Comparison of ENCODE assay signal across 12 cellular contexts in the genomic region with DNA sequence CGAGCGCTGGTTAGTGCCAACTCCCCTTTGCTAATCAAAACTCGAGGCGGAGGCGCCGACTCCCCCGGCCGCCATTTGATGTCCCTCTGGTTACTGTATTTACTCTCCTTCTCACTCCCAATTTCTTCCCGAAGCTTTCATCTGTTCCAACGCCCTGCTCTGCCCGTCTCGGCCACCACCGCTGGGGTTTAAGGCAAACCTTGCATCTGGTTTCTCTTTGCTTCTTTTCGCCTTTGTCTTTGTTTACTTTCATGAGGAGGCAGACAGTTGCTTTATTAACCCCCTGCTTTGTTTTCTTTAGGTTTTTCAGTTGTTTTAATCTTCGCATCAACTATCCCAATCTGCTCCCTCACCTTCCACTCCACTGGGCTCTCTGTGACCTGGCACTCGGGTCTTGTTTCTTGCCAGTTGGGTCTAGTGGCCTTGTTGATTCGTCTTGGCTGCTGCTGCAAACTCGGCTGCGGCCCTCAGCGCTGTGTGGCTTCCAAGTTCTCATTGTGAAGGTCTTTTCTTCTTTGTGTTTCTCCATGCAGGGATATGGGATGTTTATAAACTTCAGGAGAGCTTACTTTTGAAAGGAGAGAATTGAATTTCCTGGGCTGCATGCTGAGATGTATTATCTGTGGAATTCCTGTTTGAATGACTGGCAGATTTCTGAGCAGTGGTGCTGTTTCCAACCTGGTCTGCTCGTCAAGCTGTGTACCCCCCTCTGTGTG.
DNase-seq lines count a peak whose midpoint lies in the region; ATAC-seq and TF ChIP-seq lines count a peak whose summit lies in the region.
"Had no signal": no experiment of that assay in that cellular context is flagged by ENCODE, and none has a peak within 500 bp of the region (broad histone marks: within the 10 kb centered on the region; RNA-seq: fewer than 3 reads in every experiment).

No MANE protein-coding gene starts in this region.

- ATAC-seq in GM23338 (peak; percentile 95), right cardiac atrium (peak in 1 of 2 donors; percentile 25), omental fat pad (ENCODE audit: low FRiP score) (no peak)
- ATAC-seq: HCT116 had no signal

- POLR2A ChIA-PET in CD8-positive, alpha-beta memory T cell (lab: Charles Lee): no interaction called here

- no peaks in the 10 kb centered on the region for H4K20me1 ChIP-seq in GM23338 (replicated peaks; ENCODE audit: insufficient read depth)

- H3K4me1 ChIP-seq in GM23338 (ENCODE audit: insufficient read depth) (peaks cover 18% of the 10 kb centered on the region; the same call in 1 of the 2 replicates), right cardiac atrium (ENCODE audit: control insufficient read depth, insufficient read depth, low read length) (peaks cover 3% of the 10 kb centered on the region), ovary (ENCODE audit: insufficient read depth) (peaks cover 4% of the 10 kb centered on the region), prostate gland (replicated peaks) (peaks cover 2% of the 10 kb centered on the region)
- H3K4me1 ChIP-seq in CD8-positive, alpha-beta memory T cell (ENCODE audit: insufficient read depth, low read length): no peaks in the 10 kb centered on the region

- no peak for TF ChIP-seq CTCF in GM23338 (conservative IDR thresholded peaks at IDR 0.05; ENCODE audit: low read depth in 2 of 2)
- TF ChIP-seq CTCF in ovary (IDR thresholded peaks at IDR 0.05): no peak
- no peak for TF ChIP-seq CTCF in prostate gland (IDR thresholded peaks at IDR 0.05)
- no peak for TF ChIP-seq CTCF in omental fat pad (IDR thresholded peaks at IDR 0.05)

- H3K4me2 ChIP-seq in GM23338: peak overlapping the region; percentile 50

- peak overlapping the region; percentile 93 for H3K27ac Mint-ChIP-seq in GM23338
- no peak overlapping the region for H3K27ac Mint-ChIP-seq in CD8-positive, alpha-beta memory T cell
- H3K27ac Mint-ChIP-seq: activated T-helper 1 cell treated with anti-CD3 and anti-CD28 coated beads, Interleukin-12 subunit alpha, Interleukin-12 subunit beta, Interleukin-2, Interleukin-4 antibody, amounts not matched to agents 30 ng/mL and 10 ng/mL and 1 ng/mL, durations not matched to agents 14 hours and 24 hours and 36 hours had no signal

- H3K27me3 ChIP-seq in GM23338 (ENCODE audit: insufficient read depth): no peaks in the 10 kb centered on the region
- H3K27me3 ChIP-seq in right cardiac atrium (ENCODE audit: control insufficient read depth, insufficient read depth): no peaks in the 10 kb centered on the region
- H3K27me3 ChIP-seq in ovary: no peaks in the 10 kb centered on the region
- no peaks in the 10 kb centered on the region for H3K27me3 ChIP-seq in CD8-positive, alpha-beta memory T cell (ENCODE audit: insufficient read depth, low read length, poor library complexity, severe bottlenecking)
- no peaks in the 10 kb centered on the region for H3K27me3 ChIP-seq in prostate gland (replicated peaks; ENCODE audit: insufficient read depth)

- TF ChIP-seq POLR2A in ovary (IDR thresholded peaks at IDR 0.05) (no peak), prostate gland (IDR thresholded peaks at IDR 0.05) (no peak)

- H3K9me3 ChIP-seq in right cardiac atrium (ENCODE audit: control insufficient read depth, low read length) (no peaks in the 10 kb centered on the region), ovary (no peaks in the 10 kb centered on the region), prostate gland (no peaks in the 10 kb centered on the region)
- H3K9me3 ChIP-seq in CD8-positive, alpha-beta memory T cell (ENCODE audit: low read length): no peaks in the 10 kb centered on the region

- H2AFZ ChIP-seq in GM23338: peak overlapping the region; percentile 67

- intact Hi-C loops in right cardiac atrium (cut with DNase I) (no loop called here), ovary (cut with DNase I) (loop anchor here in 1 of 4 donors (2.0 kb wide), 1 partner anchor 16 kb away; no protein-coding TSS in a partner anchor), prostate gland (cut with DNase I) (no loop called here)

- TF ChIP-seq EP300 in ovary (IDR thresholded peaks at IDR 0.05): no peak

- WGBS in right cardiac atrium: 45% methylated on average over 21 of the region's 21 CpGs
- WGBS in ovary, 3 donors: 11 to 37% (median 16%) methylated on average over 20 to 21 of the region's 21 CpGs
- 63% methylated on average over 21 of the region's 21 CpGs for WGBS in prostate gland

- H3K9me3 Mint-ChIP-seq in GM23338: peaks cover 14% of the 10 kb centered on the region
- no peaks in the 10 kb centered on the region for H3K9me3 Mint-ChIP-seq in CD8-positive, alpha-beta memory T cell
- H3K9me3 Mint-ChIP-seq: activated T-helper 1 cell treated with anti-CD3 and anti-CD28 coated beads, Interleukin-12 subunit alpha, Interleukin-12 subunit beta, Interleukin-2, Interleukin-4 antibody, amounts not matched to agents 30 ng/mL and 10 ng/mL and 1 ng/mL, durations not matched to agents 14 hours and 24 hours and 36 hours had no signal

- peaks cover 8% of the 10 kb centered on the region for H3K27me3 Mint-ChIP-seq in GM23338 (ENCODE audit: insufficient read depth, low read depth, poor library complexity)
- peaks cover 7 to 8% of the 10 kb centered on the region in 2 donors for H3K27me3 Mint-ChIP-seq in CD8-positive, alpha-beta memory T cell

- peaks cover 10% of the 10 kb centered on the region; the same call in 2 of the 3 replicates for H3K36me3 Mint-ChIP-seq in GM23338 (ENCODE audit: low read depth)
- H3K36me3 Mint-ChIP-seq in CD8-positive, alpha-beta memory T cell: no peaks in the 10 kb centered on the region

- peaks cover 23% of the 10 kb centered on the region for H3K4me1 Mint-ChIP-seq in GM23338
- no peaks in the 10 kb centered on the region for H3K4me1 Mint-ChIP-seq in CD8-positive, alpha-beta memory T cell

- CTCF ChIA-PET in CD8-positive, alpha-beta memory T cell (lab: Charles Lee): no interaction called here

- 0 out of 2 replicates have a peak, but pooled peaks cover 3% of the 10 kb centered on the region for H3F3A ChIP-seq in GM23338 (replicated peaks; ENCODE audit: low read depth)

- H3K4me3 Mint-ChIP-seq in GM23338: peak overlapping the region; percentile 25
- H3K4me3 Mint-ChIP-seq in CD8-positive, alpha-beta memory T cell: no peak overlapping the region
- H3K4me3 Mint-ChIP-seq: activated T-helper 1 cell treated with anti-CD3 and anti-CD28 coated beads, Interleukin-12 subunit alpha, Interleukin-12 subunit beta, Interleukin-2, Interleukin-4 antibody, amounts not matched to agents 30 ng/mL and 10 ng/mL and 1 ng/mL, durations not matched to agents 14 hours and 24 hours and 36 hours had no signal

- H3K36me3 ChIP-seq in GM23338 (ENCODE audit: insufficient read depth) (no peaks in the 10 kb centered on the region; the same call in 1 of the 2 replicates), ovary (no peaks in the 10 kb centered on the region), prostate gland (no peaks in the 10 kb centered on the region)
- no peaks in the 10 kb centered on the region for H3K36me3 ChIP-seq in CD8-positive, alpha-beta memory T cell (ENCODE audit: insufficient read depth, low read length)

- peak overlapping the region; percentile 92 for H3K27ac ChIP-seq in GM23338 (ENCODE audit: low read depth)
- no peak overlapping the region for H3K27ac ChIP-seq in right cardiac atrium (ENCODE audit: low read length)
- peak overlapping the region; percentile 3 to 67 for H3K27ac ChIP-seq in ovary
- H3K27ac ChIP-seq in CD8-positive, alpha-beta memory T cell (ENCODE audit: low read depth, low read length): no peak overlapping the region
- H3K27ac ChIP-seq in prostate gland: no peak overlapping the region

- peak overlapping the region; percentile 16; the same call in 1 of the 2 replicates for H3K4me3 ChIP-seq in GM23338
- peak overlapping the region; percentile 26 for H3K4me3 ChIP-seq in right cardiac atrium (ENCODE audit: low read length)
- no peak overlapping the region for H3K4me3 ChIP-seq in ovary
- no peak overlapping the region for H3K4me3 ChIP-seq in CD8-positive, alpha-beta memory T cell (ENCODE audit: low read length)
- H3K4me3 ChIP-seq in prostate gland: no peak overlapping the region

- peaks cover 25% of the 10 kb centered on the region for H3K9me2 ChIP-seq in GM23338 (ENCODE audit: insufficient read depth)

- DNase-seq in GM23338 (ENCODE audit: low spot score): peak; percentile 37
- peak; percentile 26 for DNase-seq in activated CD8-positive, alpha-beta memory T cell treated with anti-CD3 and anti-CD28 coated beads, Interleukin-2, amount 50 U/mL, for 48 hours
- peak in 1 of 3 donors; percentile 77 for DNase-seq in right cardiac atrium
- peak in 3 of 5 donors; percentile 17 to 58 (median 43) for DNase-seq in ovary
- DNase-seq in CD8-positive, alpha-beta memory T cell: no peak
- DNase-seq in prostate gland (ENCODE audit: low spot score): no peak
- DNase-seq in omental fat pad (ENCODE audit: low spot score): no peak
- no peak for DNase-seq in OCI-M2 (lab: John Stamatoyannopoulos, UW; ENCODE audit: unreplicated experiment)
- DNase-seq: DMS79, NCI-H1417 treated with DMSO at 0.1 percent for 48 hours had no signal

- H3K79me2 ChIP-seq in GM23338 (replicated peaks; ENCODE audit: insufficient read depth): no peaks in the 10 kb centered on the region

TF ChIP-seq in GM23338, 12 proteins besides CTCF, POLR2A, EP300 and RAD21 (continues in another document):
- TF ChIP-seq EZH2 (IDR thresholded peaks at IDR 0.05; ENCODE audit: low read depth, unreplicated experiment): no peak

Comparison
In these comparisons a context has a peak if more than half of its experiments do, and no peak if none do; other contexts are left out.
1. DNase-seq: peak in GM23338 (single experiment), activated CD8-positive, alpha-beta memory T cell treated with anti-CD3 and anti-CD28 coated beads, Interleukin-2, amount 50 U/mL, for 48 hours (single experiment) and ovary (3 of 5); none in CD8-positive, alpha-beta memory T cell (0 of 5), prostate gland (single experiment), omental fat pad (single experiment) and OCI-M2 (single experiment).
2. H3K27ac ChIP-seq: peak in GM23338 (single experiment) and ovary (2 of 2); none in right cardiac atrium (single experiment), CD8-positive, alpha-beta memory T cell (single experiment) and prostate gland (0 of 2).
3. H3K4me3 ChIP-seq: peak in GM23338 (single experiment) and right cardiac atrium (single experiment); none in ovary (single experiment), CD8-positive, alpha-beta memory T cell (single experiment) and prostate gland (0 of 2).